11 cellular contexts compared by ENCODE assay signal in genomic region chr11:12112150-12112520, GRCh38. TPM values are rescaled to one million over a fixed set of nuclear protein-coding genes. Genes with fewer than 3 reads are reported as not detected.
DNase-seq lines count a peak whose midpoint lies in the region; ATAC-seq, FAIRE-seq and TF ChIP-seq lines count a peak whose summit lies in the region.
"Had no signal": no experiment of that assay in that cellular context is flagged by ENCODE, and none has a peak within 500 bp of the region (broad histone marks: within the 10 kb centered on the region; RNA-seq: fewer than 3 reads in every experiment).

No MANE protein-coding gene starts in this region.

- H3K36me3 ChIP-seq in kidney (ENCODE audit: control insufficient read depth in 1 of 2, insufficient read depth in 2 of 2, low read length in 2 of 2) = no peaks in the 10 kb centered on the region
- H3K36me3 ChIP-seq in tibial artery = no peaks in the 10 kb centered on the region
- H3K36me3 ChIP-seq in prostate gland = no peaks in the 10 kb centered on the region

- H3K4me3 ChIP-seq in astrocyte of the spinal cord (ENCODE audit: low read depth, low read length) = peak overlapping the region; percentile 95
- peak overlapping the region; percentile 24 to 75 for H3K4me3 ChIP-seq in kidney (ENCODE audit: low read length in 2 of 2)
- peak overlapping the region; percentile 89 to 95 for H3K4me3 ChIP-seq in tibial artery
- no peak overlapping the region for H3K4me3 ChIP-seq in prostate gland

- ATAC-seq in activated CD8-positive, alpha-beta memory T cell treated with anti-CD3 and anti-CD28 coated beads, Interleukin-2, amount 10 ng/mL, durations not matched to agents 7 days and 5 days = no peak
- ATAC-seq in HG03460 (IDR thresholded peaks at IDR 0.05; ENCODE audit: unreplicated experiment) = no peak

- in situ Hi-C loops in astrocyte of the spinal cord (cut with HindIII; ENCODE audit: low sequenced_read_pairs) = no loop called here

- H3K9me3 ChIP-seq in kidney (ENCODE audit: control insufficient read depth in 1 of 2, low read length in 2 of 2) (no peaks in the 10 kb centered on the region), tibial artery (no peaks in the 10 kb centered on the region), prostate gland (no peaks in the 10 kb centered on the region)

- peaks cover 4% of the 10 kb centered on the region for H3K36me3 Mint-ChIP-seq in activated CD8-positive, alpha-beta memory T cell treated with anti-CD3 and anti-CD28 coated beads, Interleukin-2, amount 10 ng/mL, durations not matched to agents 7 days and 5 days

- peak overlapping the region in 1 of 2 donors; percentile 77 for H3K27ac ChIP-seq in kidney (ENCODE audit: low read depth in 2 of 2, low read length in 2 of 2)
- H3K27ac ChIP-seq in tibial artery = peak overlapping the region; percentile 94 to 99
- H3K27ac ChIP-seq in prostate gland = peak overlapping the region in 1 of 2 donors; percentile 81

- no peak for DNase-seq in activated CD8-positive, alpha-beta memory T cell treated with anti-CD3 and anti-CD28 coated beads, Interleukin-2, amount 10 ng/mL, durations not matched to agents 7 days and 5 days
- no peak for DNase-seq in activated CD8-positive, alpha-beta memory T cell treated with anti-CD3 and anti-CD28 coated beads for 24 hours
- DNase-seq in astrocyte of the spinal cord (ENCODE audit: low read depth, low spot score) (no peak), kidney (no peak), tibial artery (no peak), germinal center (ENCODE audit: low spot score) (no peak), prostate gland (ENCODE audit: low spot score) (no peak)
- DNase-seq: central memory CD4-positive, alpha-beta T cell had no signal

- H3K9ac ChIP-seq in kidney (ENCODE audit: low read length in 2 of 2) = no peak overlapping the region

- no peaks in the 10 kb centered on the region for H3K27me3 Mint-ChIP-seq in activated CD8-positive, alpha-beta memory T cell treated with anti-CD3 and anti-CD28 coated beads, Interleukin-2, amount 10 ng/mL, durations not matched to agents 7 days and 5 days

- TF ChIP-seq CTCF in astrocyte of the spinal cord (IDR thresholded peaks at IDR 0.05; ENCODE audit: low read depth, low read length) = no peak
- no peak for TF ChIP-seq CTCF in kidney (IDR thresholded peaks at IDR 0.05; ENCODE audit: borderline replicate concordance, extremely low read depth, insufficient read depth)
- TF ChIP-seq CTCF in tibial artery (IDR thresholded peaks at IDR 0.05) = no peak
- no peak for TF ChIP-seq CTCF in prostate gland (IDR thresholded peaks at IDR 0.05)

- intact Hi-C loops in kidney (cut with DNase I) = no loop called here
- intact Hi-C loops in tibial artery (cut with DNase I; ENCODE audit: low total_unique reads) = loop anchor here (2.0 kb wide), 1 partner anchor 51 kb away; no protein-coding TSS in a partner anchor
- intact Hi-C loops in prostate gland (cut with DNase I) = no loop called here

- peaks cover 55% of the 10 kb centered on the region for H3K4me1 Mint-ChIP-seq in activated CD8-positive, alpha-beta memory T cell treated with anti-CD3 and anti-CD28 coated beads, Interleukin-2, amount 10 ng/mL, durations not matched to agents 7 days and 5 days

- peak overlapping the region; percentile 80 for H3K4me3 Mint-ChIP-seq in activated CD8-positive, alpha-beta memory T cell treated with anti-CD3 and anti-CD28 coated beads, Interleukin-2, amount 10 ng/mL, durations not matched to agents 7 days and 5 days

- no peak for TF ChIP-seq POLR2A in prostate gland (IDR thresholded peaks at IDR 0.05)

- H3K4me1 ChIP-seq in kidney (ENCODE audit: control insufficient read depth in 1 of 2, insufficient read depth in 1 of 2, low read depth in 1 of 2, low read length in 2 of 2) = peaks cover 4 to 10% of the 10 kb centered on the region in 2 donors
- peaks cover 0 to 67% (median 40%) of the 10 kb centered on the region in 4 donors for H3K4me1 ChIP-seq in tibial artery
- no peaks in the 10 kb centered on the region for H3K4me1 ChIP-seq in prostate gland (replicated peaks)

- WGBS in prostate gland = 100% methylated on average over 1 of the region's 1 CpG

- FAIRE-seq in kidney (lab: Jason Lieb, UNC) = no peak
- FAIRE-seq: GM19239 had no signal

- no peaks in the 10 kb centered on the region for H3K9me3 Mint-ChIP-seq in activated CD8-positive, alpha-beta memory T cell treated with anti-CD3 and anti-CD28 coated beads, Interleukin-2, amount 10 ng/mL, durations not matched to agents 7 days and 5 days (ENCODE audit: low read depth)

- no peaks in the 10 kb centered on the region for H3K27me3 ChIP-seq in tibial artery
- no peaks in the 10 kb centered on the region for H3K27me3 ChIP-seq in prostate gland (replicated peaks; ENCODE audit: insufficient read depth)

- no peak overlapping the region for H3K27ac Mint-ChIP-seq in activated CD8-positive, alpha-beta memory T cell treated with anti-CD3 and anti-CD28 coated beads, Interleukin-2, amount 10 ng/mL, durations not matched to agents 7 days and 5 days
- H3K27ac Mint-ChIP-seq: B cell had no signal

- CTCF ChIA-PET in activated CD8-positive, alpha-beta memory T cell treated with anti-CD3 and anti-CD28 coated beads, Interleukin-2, amount 10 ng/mL, durations not matched to agents 7 days and 5 days (lab: Charles Lee) = no interaction called here

RNA-seq across cellular contexts. Expression of gene MICAL2, which starts 1.7 kb away (rescaled TPM):
- total RNA-seq in activated CD8-positive, alpha-beta memory T cell treated with anti-CD3 and anti-CD28 coated beads, Interleukin-2, amount 10 ng/mL, durations not matched to agents 7 days and 5 days = 100 to 1,000 TPM; 120 to 168 TPM
- total RNA-seq in kidney (64.5 TPM), prostate gland (100 to 1,000 TPM in 1 of 2 donors, 10 to 100 TPM in 1; 13.1 to 285 TPM)
- 7.8 TPM for polyA plus RNA-seq in kidney (ENCODE audit: insufficient read depth, low read depth, low replicate concordance)

Comparison
In these comparisons a context has a peak if more than half of its experiments do, and no peak if none do; other contexts are left out.
1. H3K4me3 ChIP-seq: peak in astrocyte of the spinal cord (single experiment), kidney (2 of 2) and tibial artery (2 of 2); none in prostate gland (0 of 2).